Comparison of ENCODE assay signal across 1 cellular context in the genomic region with DNA sequence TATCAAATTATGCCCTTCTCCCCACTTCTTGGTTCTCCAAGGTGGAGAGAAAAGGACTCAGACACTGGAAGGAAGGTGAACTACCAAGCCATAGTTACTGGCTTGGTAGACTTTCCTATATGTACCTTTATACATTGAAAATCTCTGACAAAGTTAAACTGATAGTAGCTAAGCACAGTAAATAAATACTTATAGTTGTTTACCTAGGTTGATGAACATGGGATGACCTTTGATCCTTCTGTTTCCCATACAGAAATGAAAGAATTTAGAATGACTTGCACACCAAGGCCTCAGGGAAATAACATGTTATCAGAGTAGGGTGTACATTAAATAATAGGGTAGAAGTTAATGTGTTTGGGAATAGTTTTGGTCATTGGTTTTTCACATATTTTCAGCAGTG.
TF ChIP-seq lines count a peak whose summit lies in the region.

No MANE protein-coding gene starts in this region.

TF ChIP-seq in HepG2, 621 proteins besides CTCF, POLR2A, EP300 and RAD21 (continued from another document and continues in another):
- TF ChIP-seq, protein P1, sequence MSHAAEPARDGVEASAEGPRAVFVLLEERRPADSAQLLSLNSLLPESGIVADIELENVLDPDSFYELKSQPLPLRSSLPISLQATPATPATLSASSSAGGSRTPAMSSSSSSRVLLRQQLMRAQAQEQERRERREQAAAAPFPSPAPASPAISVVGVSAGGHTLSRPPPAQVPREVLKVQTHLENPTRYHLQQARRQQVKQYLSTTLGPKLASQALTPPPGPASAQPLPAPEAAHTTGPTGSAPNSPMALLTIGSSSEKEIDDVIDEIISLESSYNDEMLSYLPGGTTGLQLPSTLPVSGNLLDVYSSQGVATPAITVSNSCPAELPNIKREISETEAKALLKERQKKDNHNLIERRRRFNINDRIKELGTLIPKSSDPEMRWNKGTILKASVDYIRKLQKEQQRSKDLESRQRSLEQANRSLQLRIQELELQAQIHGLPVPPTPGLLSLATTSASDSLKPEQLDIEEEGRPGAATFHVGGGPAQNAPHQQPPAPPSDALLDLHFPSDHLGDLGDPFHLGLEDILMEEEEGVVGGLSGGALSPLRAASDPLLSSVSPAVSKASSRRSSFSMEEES (CRISPR knock-in tag; IDR thresholded peaks at IDR 0.05) = peak; percentile 47; the same call in 1 of the 2 replicates
- 0 out of 2 replicates have a peak, but pooled peaks have one; percentile 36 for TF ChIP-seq STAT5B (CRISPR knock-in tag; IDR thresholded peaks at IDR 0.05)
- no peak for TF ChIP-seq TBX3 (IDR thresholded peaks at IDR 0.05; ENCODE audit: borderline replicate concordance)
- TF ChIP-seq, protein P2, sequence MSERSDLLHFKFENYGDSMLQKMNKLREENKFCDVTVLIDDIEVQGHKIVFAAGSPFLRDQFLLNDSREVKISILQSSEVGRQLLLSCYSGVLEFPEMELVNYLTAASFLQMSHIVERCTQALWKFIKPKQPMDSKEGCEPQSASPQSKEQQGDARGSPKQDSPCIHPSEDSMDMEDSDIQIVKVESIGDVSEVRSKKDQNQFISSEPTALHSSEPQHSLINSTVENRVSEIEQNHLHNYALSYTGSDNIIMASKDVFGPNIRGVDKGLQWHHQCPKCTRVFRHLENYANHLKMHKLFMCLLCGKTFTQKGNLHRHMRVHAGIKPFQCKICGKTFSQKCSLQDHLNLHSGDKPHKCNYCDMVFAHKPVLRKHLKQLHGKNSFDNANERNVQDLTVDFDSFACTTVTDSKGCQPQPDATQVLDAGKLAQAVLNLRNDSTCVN (CRISPR knock-in tag; IDR thresholded peaks at IDR 0.05; ENCODE audit: borderline replicate concordance) = no peak
- peak in 1 of 2 experiments; percentile 54; a peak in 1 of 4 replicates for TF ChIP-seq KLF16 (CRISPR knock-in tag; IDR thresholded peaks at IDR 0.05)
- no peak for TF ChIP-seq ZNF101 (CRISPR knock-in tag; IDR thresholded peaks at IDR 0.05; ENCODE audit: borderline replicate concordance, low read depth)
- TF ChIP-seq HMG20B (CRISPR knock-in tag; conservative IDR thresholded peaks at IDR 0.05) = 0 out of 2 replicates have a peak, but pooled peaks have one; percentile 59
- peak; percentile 63 for TF ChIP-seq MIER3 (CRISPR knock-in tag; IDR thresholded peaks at IDR 0.05; ENCODE audit: borderline replicate concordance)
- TF ChIP-seq RFXANK (CRISPR knock-in tag; IDR thresholded peaks at IDR 0.05) = 0 out of 2 replicates have a peak, but pooled peaks have one; percentile 61
- peak; percentile 90 for TF ChIP-seq GATAD2A (CRISPR knock-in tag; IDR thresholded peaks at IDR 0.05)
- TF ChIP-seq TCF7 (IDR thresholded peaks at IDR 0.05; ENCODE audit: low read depth) = peak; percentile 18; the same call in 1 of the 2 replicates
- TF ChIP-seq BCL6 (CRISPR knock-in tag; IDR thresholded peaks at IDR 0.05) = peak; percentile 51; the same call in 1 of the 2 replicates
- no peak for TF ChIP-seq RNF2 (conservative IDR thresholded peaks at IDR 0.05; ENCODE audit: low read depth)
- peak; percentile 51 for TF ChIP-seq CREM (IDR thresholded peaks at IDR 0.05)
- no peak for TF ChIP-seq CREM (CRISPR knock-in tag; IDR thresholded peaks at IDR 0.05)
- TF ChIP-seq, protein P3, sequence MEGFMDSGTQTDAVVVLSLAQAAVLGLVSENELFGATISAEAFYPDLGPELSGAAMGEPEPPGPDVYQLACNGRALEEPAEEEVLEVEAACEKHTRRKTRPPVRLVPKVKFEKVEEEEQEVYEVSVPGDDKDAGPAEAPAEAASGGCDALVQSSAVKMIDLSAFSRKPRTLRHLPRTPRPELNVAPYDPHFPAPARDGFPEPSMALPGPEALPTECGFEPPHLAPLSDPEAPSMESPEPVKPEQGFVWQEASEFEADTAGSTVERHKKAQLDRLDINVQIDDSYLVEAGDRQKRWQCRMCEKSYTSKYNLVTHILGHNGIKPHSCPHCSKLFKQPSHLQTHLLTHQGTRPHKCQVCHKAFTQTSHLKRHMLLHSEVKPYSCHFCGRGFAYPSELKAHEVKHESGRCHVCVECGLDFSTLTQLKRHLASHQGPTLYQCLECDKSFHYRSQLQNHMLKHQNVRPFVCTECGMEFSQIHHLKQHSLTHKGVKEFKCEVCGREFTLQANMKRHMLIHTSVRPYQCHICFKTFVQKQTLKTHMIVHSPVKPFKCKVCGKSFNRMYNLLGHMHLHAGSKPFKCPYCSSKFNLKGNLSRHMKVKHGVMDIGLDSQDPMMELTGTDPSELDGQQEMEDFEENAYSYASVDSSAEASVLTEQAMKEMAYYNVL (CRISPR knock-in tag; IDR thresholded peaks at IDR 0.05; ENCODE audit: borderline replicate concordance) = no peak
- TF ChIP-seq FOXO1 (CRISPR knock-in tag; IDR thresholded peaks at IDR 0.05) = peak; percentile 71; the same call in 1 of the 2 replicates
- no peak for TF ChIP-seq SOX13 (IDR thresholded peaks at IDR 0.05)
- TF ChIP-seq SOX13 (CRISPR knock-in tag; conservative IDR thresholded peaks at IDR 0.05 in 1 of 2, IDR thresholded peaks at IDR 0.05 in 1 of 2) = peak; percentile 20 to 64; a peak in 3 of 4 replicates
- 0 out of 2 replicates have a peak, but pooled peaks have one; percentile 22 for TF ChIP-seq MXD4 (CRISPR knock-in tag; IDR thresholded peaks at IDR 0.05)
- no peak for TF ChIP-seq MXI1 (IDR thresholded peaks at IDR 0.05; ENCODE audit: borderline replicate concordance, low read depth, low read length)
- TF ChIP-seq, protein P4, sequence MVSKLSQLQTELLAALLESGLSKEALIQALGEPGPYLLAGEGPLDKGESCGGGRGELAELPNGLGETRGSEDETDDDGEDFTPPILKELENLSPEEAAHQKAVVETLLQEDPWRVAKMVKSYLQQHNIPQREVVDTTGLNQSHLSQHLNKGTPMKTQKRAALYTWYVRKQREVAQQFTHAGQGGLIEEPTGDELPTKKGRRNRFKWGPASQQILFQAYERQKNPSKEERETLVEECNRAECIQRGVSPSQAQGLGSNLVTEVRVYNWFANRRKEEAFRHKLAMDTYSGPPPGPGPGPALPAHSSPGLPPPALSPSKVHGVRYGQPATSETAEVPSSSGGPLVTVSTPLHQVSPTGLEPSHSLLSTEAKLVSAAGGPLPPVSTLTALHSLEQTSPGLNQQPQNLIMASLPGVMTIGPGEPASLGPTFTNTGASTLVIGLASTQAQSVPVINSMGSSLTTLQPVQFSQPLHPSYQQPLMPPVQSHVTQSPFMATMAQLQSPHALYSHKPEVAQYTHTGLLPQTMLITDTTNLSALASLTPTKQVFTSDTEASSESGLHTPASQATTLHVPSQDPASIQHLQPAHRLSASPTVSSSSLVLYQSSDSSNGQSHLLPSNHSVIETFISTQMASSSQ (IDR thresholded peaks at IDR 0.05; ENCODE audit: low read depth) = 0 out of 2 replicates have a peak, but pooled peaks have one; percentile 23
- TF ChIP-seq, protein P4 (CRISPR knock-in tag; IDR thresholded peaks at IDR 0.05; ENCODE audit: borderline replicate concordance) = no peak
- TF ChIP-seq KMT2B (CRISPR knock-in tag; IDR thresholded peaks at IDR 0.05) = peak; percentile 27; the same call in 1 of the 2 replicates
- TF ChIP-seq ZBTB42 (CRISPR knock-in tag; IDR thresholded peaks at IDR 0.05) = no peak
- no peak for TF ChIP-seq YEATS4 (CRISPR knock-in tag; IDR thresholded peaks at IDR 0.05; ENCODE audit: borderline replicate concordance)
- TF ChIP-seq, protein P5, sequence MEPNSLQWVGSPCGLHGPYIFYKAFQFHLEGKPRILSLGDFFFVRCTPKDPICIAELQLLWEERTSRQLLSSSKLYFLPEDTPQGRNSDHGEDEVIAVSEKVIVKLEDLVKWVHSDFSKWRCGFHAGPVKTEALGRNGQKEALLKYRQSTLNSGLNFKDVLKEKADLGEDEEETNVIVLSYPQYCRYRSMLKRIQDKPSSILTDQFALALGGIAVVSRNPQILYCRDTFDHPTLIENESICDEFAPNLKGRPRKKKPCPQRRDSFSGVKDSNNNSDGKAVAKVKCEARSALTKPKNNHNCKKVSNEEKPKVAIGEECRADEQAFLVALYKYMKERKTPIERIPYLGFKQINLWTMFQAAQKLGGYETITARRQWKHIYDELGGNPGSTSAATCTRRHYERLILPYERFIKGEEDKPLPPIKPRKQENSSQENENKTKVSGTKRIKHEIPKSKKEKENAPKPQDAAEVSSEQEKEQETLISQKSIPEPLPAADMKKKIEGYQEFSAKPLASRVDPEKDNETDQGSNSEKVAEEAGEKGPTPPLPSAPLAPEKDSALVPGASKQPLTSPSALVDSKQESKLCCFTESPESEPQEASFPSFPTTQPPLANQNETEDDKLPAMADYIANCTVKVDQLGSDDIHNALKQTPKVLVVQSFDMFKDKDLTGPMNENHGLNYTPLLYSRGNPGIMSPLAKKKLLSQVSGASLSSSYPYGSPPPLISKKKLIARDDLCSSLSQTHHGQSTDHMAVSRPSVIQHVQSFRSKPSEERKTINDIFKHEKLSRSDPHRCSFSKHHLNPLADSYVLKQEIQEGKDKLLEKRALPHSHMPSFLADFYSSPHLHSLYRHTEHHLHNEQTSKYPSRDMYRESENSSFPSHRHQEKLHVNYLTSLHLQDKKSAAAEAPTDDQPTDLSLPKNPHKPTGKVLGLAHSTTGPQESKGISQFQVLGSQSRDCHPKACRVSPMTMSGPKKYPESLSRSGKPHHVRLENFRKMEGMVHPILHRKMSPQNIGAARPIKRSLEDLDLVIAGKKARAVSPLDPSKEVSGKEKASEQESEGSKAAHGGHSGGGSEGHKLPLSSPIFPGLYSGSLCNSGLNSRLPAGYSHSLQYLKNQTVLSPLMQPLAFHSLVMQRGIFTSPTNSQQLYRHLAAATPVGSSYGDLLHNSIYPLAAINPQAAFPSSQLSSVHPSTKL (CRISPR knock-in tag; IDR thresholded peaks at IDR 0.05) = peak; percentile 89
- TF ChIP-seq, protein P6, sequence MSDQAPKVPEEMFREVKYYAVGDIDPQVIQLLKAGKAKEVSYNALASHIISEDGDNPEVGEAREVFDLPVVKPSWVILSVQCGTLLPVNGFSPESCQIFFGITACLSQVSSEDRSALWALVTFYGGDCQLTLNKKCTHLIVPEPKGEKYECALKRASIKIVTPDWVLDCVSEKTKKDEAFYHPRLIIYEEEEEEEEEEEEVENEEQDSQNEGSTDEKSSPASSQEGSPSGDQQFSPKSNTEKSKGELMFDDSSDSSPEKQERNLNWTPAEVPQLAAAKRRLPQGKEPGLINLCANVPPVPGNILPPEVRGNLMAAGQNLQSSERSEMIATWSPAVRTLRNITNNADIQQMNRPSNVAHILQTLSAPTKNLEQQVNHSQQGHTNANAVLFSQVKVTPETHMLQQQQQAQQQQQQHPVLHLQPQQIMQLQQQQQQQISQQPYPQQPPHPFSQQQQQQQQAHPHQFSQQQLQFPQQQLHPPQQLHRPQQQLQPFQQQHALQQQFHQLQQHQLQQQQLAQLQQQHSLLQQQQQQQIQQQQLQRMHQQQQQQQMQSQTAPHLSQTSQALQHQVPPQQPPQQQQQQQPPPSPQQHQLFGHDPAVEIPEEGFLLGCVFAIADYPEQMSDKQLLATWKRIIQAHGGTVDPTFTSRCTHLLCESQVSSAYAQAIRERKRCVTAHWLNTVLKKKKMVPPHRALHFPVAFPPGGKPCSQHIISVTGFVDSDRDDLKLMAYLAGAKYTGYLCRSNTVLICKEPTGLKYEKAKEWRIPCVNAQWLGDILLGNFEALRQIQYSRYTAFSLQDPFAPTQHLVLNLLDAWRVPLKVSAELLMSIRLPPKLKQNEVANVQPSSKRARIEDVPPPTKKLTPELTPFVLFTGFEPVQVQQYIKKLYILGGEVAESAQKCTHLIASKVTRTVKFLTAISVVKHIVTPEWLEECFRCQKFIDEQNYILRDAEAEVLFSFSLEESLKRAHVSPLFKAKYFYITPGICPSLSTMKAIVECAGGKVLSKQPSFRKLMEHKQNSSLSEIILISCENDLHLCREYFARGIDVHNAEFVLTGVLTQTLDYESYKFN (CRISPR knock-in tag; conservative IDR thresholded peaks at IDR 0.05) = peak; percentile 86
- TF ChIP-seq, protein P7, sequence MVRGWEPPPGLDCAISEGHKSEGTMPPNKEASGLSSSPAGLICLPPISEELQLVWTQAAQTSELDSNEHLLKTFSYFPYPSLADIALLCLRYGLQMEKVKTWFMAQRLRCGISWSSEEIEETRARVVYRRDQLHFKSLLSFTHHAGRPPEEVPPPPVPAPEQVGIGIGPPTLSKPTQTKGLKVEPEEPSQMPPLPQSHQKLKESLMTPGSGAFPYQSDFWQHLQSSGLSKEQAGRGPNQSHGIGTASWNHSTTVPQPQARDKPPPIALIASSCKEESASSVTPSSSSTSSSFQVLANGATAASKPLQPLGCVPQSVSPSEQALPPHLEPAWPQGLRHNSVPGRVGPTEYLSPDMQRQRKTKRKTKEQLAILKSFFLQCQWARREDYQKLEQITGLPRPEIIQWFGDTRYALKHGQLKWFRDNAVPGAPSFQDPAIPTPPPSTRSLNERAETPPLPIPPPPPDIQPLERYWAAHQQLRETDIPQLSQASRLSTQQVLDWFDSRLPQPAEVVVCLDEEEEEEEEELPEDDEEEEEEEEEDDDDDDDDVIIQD (CRISPR knock-in tag; IDR thresholded peaks at IDR 0.05; ENCODE audit: low read depth) = peak; percentile 83; the same call in 1 of the 2 replicates
- peak; percentile 64; the same call in 1 of the 2 replicates for TF ChIP-seq FOXP1 (IDR thresholded peaks at IDR 0.05)
- peak; percentile 96 for TF ChIP-seq FOXP1 (CRISPR knock-in tag; IDR thresholded peaks at IDR 0.05)
- peak; percentile 54 for TF ChIP-seq NCOA2 (CRISPR knock-in tag; IDR thresholded peaks at IDR 0.05)
- TF ChIP-seq KLF13 (CRISPR knock-in tag; IDR thresholded peaks at IDR 0.05) = no peak
- TF ChIP-seq, protein P8, sequence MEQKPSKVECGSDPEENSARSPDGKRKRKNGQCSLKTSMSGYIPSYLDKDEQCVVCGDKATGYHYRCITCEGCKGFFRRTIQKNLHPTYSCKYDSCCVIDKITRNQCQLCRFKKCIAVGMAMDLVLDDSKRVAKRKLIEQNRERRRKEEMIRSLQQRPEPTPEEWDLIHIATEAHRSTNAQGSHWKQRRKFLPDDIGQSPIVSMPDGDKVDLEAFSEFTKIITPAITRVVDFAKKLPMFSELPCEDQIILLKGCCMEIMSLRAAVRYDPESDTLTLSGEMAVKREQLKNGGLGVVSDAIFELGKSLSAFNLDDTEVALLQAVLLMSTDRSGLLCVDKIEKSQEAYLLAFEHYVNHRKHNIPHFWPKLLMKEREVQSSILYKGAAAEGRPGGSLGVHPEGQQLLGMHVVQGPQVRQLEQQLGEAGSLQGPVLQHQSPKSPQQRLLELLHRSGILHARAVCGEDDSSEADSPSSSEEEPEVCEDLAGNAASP (CRISPR knock-in tag; IDR thresholded peaks at IDR 0.05; ENCODE audit: borderline replicate concordance) = peak; percentile 57; the same call in 1 of the 2 replicates
